8 cellular contexts compared by ENCODE assay signal in the genomic region with DNA sequence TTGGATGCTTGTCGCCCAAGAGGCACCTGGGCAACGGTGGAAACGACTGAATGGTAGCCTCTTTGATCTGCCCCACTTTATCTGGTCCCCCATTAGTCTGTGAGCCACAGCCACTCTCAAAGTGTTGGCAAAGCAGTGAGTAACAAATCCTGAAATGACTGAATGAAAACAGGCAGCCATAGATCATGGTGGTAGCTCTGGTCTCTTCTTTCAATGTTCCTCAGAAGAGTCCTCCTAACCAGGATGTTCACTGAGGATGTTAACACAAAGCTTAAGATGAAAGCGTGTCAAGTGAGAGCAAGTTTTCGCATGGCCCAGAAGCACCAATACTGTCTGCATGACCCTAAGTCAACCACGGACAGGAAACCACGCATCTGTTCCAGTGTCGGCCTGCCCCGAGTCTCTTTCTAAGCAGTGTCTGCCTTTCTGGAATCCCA.
DNase-seq lines count a peak whose midpoint lies in the region; ATAC-seq and TF ChIP-seq lines count a peak whose summit lies in the region.

No MANE protein-coding gene starts in this region.

- H4K20me1 ChIP-seq in osteoblast (ENCODE audit: insufficient read depth, low read length): no peaks in the 10 kb centered on the region

- ATAC-seq in GM18870 (IDR thresholded peaks at IDR 0.05; ENCODE audit: unreplicated experiment) (peak; percentile 60), HG03039 (IDR thresholded peaks at IDR 0.05; ENCODE audit: unreplicated experiment) (peak; percentile 36)

- DNase-seq in activated CD4-positive, CD25-positive, alpha-beta regulatory T cell treated with anti-CD3 and anti-CD28 coated beads, Interleukin-2, amount 50 U/mL, for 72 hours: peak; percentile 52
- DNase-seq in osteoblast (ENCODE audit: insufficient read length, low spot score, missing footprints) (no peak), NCI-H2029 (lab: John Stamatoyannopoulos, UW) (no peak), NCI-H1694 treated with DMSO at 0.1 percent for 48 hours (lab: John Stamatoyannopoulos, UW) (no peak), endodermal cell (no peak), globus pallidus (ENCODE audit: low spot score) (no peak)

- no peaks in the 10 kb centered on the region for H3K4me1 ChIP-seq in osteoblast (ENCODE audit: insufficient read depth, low read length)
- no peaks in the 10 kb centered on the region for H3K4me1 ChIP-seq in endodermal cell (ENCODE audit: control insufficient read depth, insufficient read depth, low read length)

- H3K4me2 ChIP-seq in osteoblast (ENCODE audit: insufficient read depth, low read length): no peak overlapping the region

- H3K27me3 Mint-ChIP-seq in endodermal cell (ENCODE audit: insufficient read depth): no peaks in the 10 kb centered on the region

- no peak overlapping the region for H3K27ac ChIP-seq in osteoblast (ENCODE audit: low read depth, low read length)
- no peak overlapping the region for H3K27ac ChIP-seq in endodermal cell (ENCODE audit: low read depth, low read length)

- peak overlapping the region; percentile 51 for H2AFZ ChIP-seq in osteoblast (ENCODE audit: low read length)

- TF ChIP-seq CTCF in osteoblast (IDR thresholded peaks at IDR 0.05; ENCODE audit: extremely low read depth, low read depth, low read length) (no peak), endodermal cell (conservative IDR thresholded peaks at IDR 0.05) (no peak)

- H3K4me3 ChIP-seq in osteoblast (ENCODE audit: insufficient read depth, low read length) (no peak overlapping the region), endodermal cell (ENCODE audit: low read length) (no peak overlapping the region)

- H3K4me3 Mint-ChIP-seq in endodermal cell: no peak overlapping the region

- H3K4me1 Mint-ChIP-seq in endodermal cell: no peaks in the 10 kb centered on the region

- H3K27me3 ChIP-seq in osteoblast (ENCODE audit: insufficient read depth, low read length): no peaks in the 10 kb centered on the region
- no peaks in the 10 kb centered on the region for H3K27me3 ChIP-seq in endodermal cell (ENCODE audit: control insufficient read depth, insufficient read depth, low read length, poor library complexity, severe bottlenecking)

- H3K9me3 ChIP-seq in osteoblast (ENCODE audit: low read depth, low read length): no peaks in the 10 kb centered on the region
- H3K9me3 ChIP-seq in endodermal cell (ENCODE audit: control insufficient read depth, low read length): no peaks in the 10 kb centered on the region

- H3K36me3 ChIP-seq in osteoblast (ENCODE audit: insufficient read depth, low read length) (peaks cover 13% of the 10 kb centered on the region), endodermal cell (ENCODE audit: control insufficient read depth, insufficient read depth, low read length) (peaks cover 25% of the 10 kb centered on the region)

- H3K27ac Mint-ChIP-seq in endodermal cell: no peak overlapping the region

- WGBS in endodermal cell (ENCODE audit: insufficient coverage in 1 of 2, insufficient read length in 1 of 2), 2 experiments: 95 to 100% methylated on average over 7 to 9 of the region's 9 CpGs

- H3K9ac ChIP-seq in endodermal cell (ENCODE audit: extremely low read depth, low read length, poor library complexity, severe bottlenecking): no peak overlapping the region

- H3K79me2 ChIP-seq in osteoblast (ENCODE audit: insufficient read depth, low read length): no peaks in the 10 kb centered on the region

- no peaks in the 10 kb centered on the region for H3K9me3 Mint-ChIP-seq in endodermal cell

- peaks cover 25% of the 10 kb centered on the region for H3K36me3 Mint-ChIP-seq in endodermal cell (ENCODE audit: low read depth)
